In genomic region chr3:171481011-171481410, GRCh38 we compare ENCODE assay signal across 20 cellular contexts. TPM values are rescaled to one million over a fixed set of nuclear protein-coding genes. Genes with fewer than 3 reads are reported as not detected.
DNase-seq lines count a peak whose midpoint lies in the region; ATAC-seq and TF ChIP-seq lines count a peak whose summit lies in the region.
"Had no signal": no experiment of that assay in that cellular context is flagged by ENCODE, and none has a peak within 500 bp of the region (broad histone marks: within the 10 kb centered on the region; RNA-seq: fewer than 3 reads in every experiment).

No MANE protein-coding gene starts in this region.

- H3K4me2 ChIP-seq in IMR-90 (ENCODE audit: low read depth, low read length): no peak overlapping the region

- no peaks in the 10 kb centered on the region; the same call in 1 of the 2 replicates for H3K27me3 ChIP-seq in IMR-90 (ENCODE audit: control insufficient read depth, insufficient read depth, low read length)
- H3K27me3 ChIP-seq: SJCRH30 had no signal

- no peak overlapping the region for H3K18ac ChIP-seq in IMR-90 (ENCODE audit: low read depth, low read length)

- no peaks in the 10 kb centered on the region for H3K9me1 ChIP-seq in IMR-90 (ENCODE audit: insufficient read depth, low read length)

- no peak overlapping the region for H4K5ac ChIP-seq in IMR-90 (ENCODE audit: low read depth, low read length)

- H3K27ac Mint-ChIP-seq in T-helper 1 cell treated with Interleukin-12 subunit alpha and Interleukin-12 subunit beta and Interleukin-4 antibody, amounts not matched to agents 30 μg/mL and 1 μg/mL, for 36 hours: peak overlapping the region; percentile 82
- H3K27ac Mint-ChIP-seq in effector memory CD8-positive, alpha-beta T cell: peak overlapping the region; percentile 55 to 93
- H3K27ac Mint-ChIP-seq: IgD-negative memory B cell had no signal

- H3K9me3 ChIP-seq in IMR-90 (ENCODE audit: control insufficient read depth, insufficient read depth, low read length): no peaks in the 10 kb centered on the region
- H3K9me3 ChIP-seq: lower lobe of right lung, SJCRH30 had no signal

- in situ Hi-C loops in IMR-90 (cut with MboI; ENCODE audit: low sequenced_read_pairs): no loop called here

- peak; percentile 31 for ATAC-seq in GM19395 (IDR thresholded peaks at IDR 0.05; ENCODE audit: unreplicated experiment)
- ATAC-seq in IMR-90 (ENCODE audit: low read depth): no peak
- no peak for ATAC-seq in effector memory CD8-positive, alpha-beta T cell (replicated peaks)
- no peak for ATAC-seq in esophagus mucosa
- ATAC-seq in HG03439 (IDR thresholded peaks at IDR 0.05; ENCODE audit: unreplicated experiment): no peak
- ATAC-seq: lower lobe of right lung had no signal

- H4K91ac ChIP-seq in IMR-90 (ENCODE audit: insufficient read depth, low read depth, low read length): no peak overlapping the region

- no peaks in the 10 kb centered on the region for H4K20me1 ChIP-seq in IMR-90 (ENCODE audit: insufficient read depth, low read length)

- H3K4ac ChIP-seq in IMR-90 (ENCODE audit: low read depth, low read length): no peak overlapping the region

- no peak for TF ChIP-seq CTCF in IMR-90 (conservative IDR thresholded peaks at IDR 0.05; ENCODE audit: low read depth, low read length)

- intact Hi-C loops in IMR-90 (cut with micrococcal nuclease): no loop called here

- no peak overlapping the region for H3K27ac ChIP-seq in IMR-90 (ENCODE audit: insufficient read depth, low read length)
- H3K27ac ChIP-seq: epithelial cell of prostate, lower lobe of right lung, SJCRH30, WERI-Rb-1 had no signal

- H3K56ac ChIP-seq in IMR-90 (ENCODE audit: extremely low read depth, insufficient read depth, low read length): no peak overlapping the region

- CTCF ChIA-PET in IMR-90 (lab: Yijun Ruan, JAX): no interaction called here

- DNase-seq in T-helper 1 cell (no peak), IMR-90 (no peak), AG20443 (ENCODE audit: low spot score) (no peak)
- no peak for DNase-seq in effector memory CD8-positive, alpha-beta T cell
- DNase-seq: 8988T; activated effector memory CD4-positive, alpha-beta T cell treated with Interleukin-2 at 50 U/mL for 16 hours; H7; hypothalamus; lower lobe of right lung; NCI-H1694; NCI-H774; nucleus accumbens; SJCRH30; WERI-Rb-1 had no signal

- H3K27me3 Mint-ChIP-seq in T-helper 1 cell treated with Interleukin-12 subunit alpha and Interleukin-12 subunit beta and Interleukin-4 antibody, amounts not matched to agents 30 μg/mL and 1 μg/mL, for 36 hours (ENCODE audit: low read depth): no peaks in the 10 kb centered on the region
- no peaks in the 10 kb centered on the region for H3K27me3 Mint-ChIP-seq in effector memory CD8-positive, alpha-beta T cell
- H3K27me3 Mint-ChIP-seq: IgD-negative memory B cell had no signal

- H3K23ac ChIP-seq in IMR-90 (ENCODE audit: low read depth, low read length): no peak overlapping the region

- no peak overlapping the region for H3K4me3 ChIP-seq in IMR-90 (ENCODE audit: insufficient read depth, low read depth, low read length)
- H3K4me3 ChIP-seq: lower lobe of right lung, SJCRH30 had no signal

- H2BK15ac ChIP-seq in IMR-90 (ENCODE audit: low read depth, low read length): no peak overlapping the region

- 0 out of 2 replicates have a peak overlapping the region, but pooled peaks have one; percentile 11 for H3K14ac ChIP-seq in IMR-90 (replicated peaks; ENCODE audit: low read depth, low read length)

- TF ChIP-seq RAD21 in IMR-90 (IDR thresholded peaks at IDR 0.05; ENCODE audit: low read length): no peak

- no peaks in the 10 kb centered on the region for H3K36me3 ChIP-seq in IMR-90 (ENCODE audit: control insufficient read depth, insufficient read depth, low read length)
- H3K36me3 ChIP-seq: lower lobe of right lung, SJCRH30, WERI-Rb-1 had no signal

- no peaks in the 10 kb centered on the region for H3K36me3 Mint-ChIP-seq in T-helper 1 cell treated with Interleukin-12 subunit alpha and Interleukin-12 subunit beta and Interleukin-4 antibody, amounts not matched to agents 30 μg/mL and 1 μg/mL, for 36 hours (ENCODE audit: low read depth)
- no peaks in the 10 kb centered on the region for H3K36me3 Mint-ChIP-seq in effector memory CD8-positive, alpha-beta T cell (ENCODE audit: insufficient read depth)
- H3K36me3 Mint-ChIP-seq: IgD-negative memory B cell had no signal

- H3K9me3 Mint-ChIP-seq in T-helper 1 cell treated with Interleukin-12 subunit alpha and Interleukin-12 subunit beta and Interleukin-4 antibody, amounts not matched to agents 30 μg/mL and 1 μg/mL, for 36 hours: no peaks in the 10 kb centered on the region
- no peaks in the 10 kb centered on the region for H3K9me3 Mint-ChIP-seq in effector memory CD8-positive, alpha-beta T cell

- H2AK9ac ChIP-seq in IMR-90 (replicated peaks; ENCODE audit: low read depth, low read length, poor library complexity): no peak overlapping the region

- H3K79me1 ChIP-seq in IMR-90 (ENCODE audit: low read depth in 1 of 2, low read length in 2 of 2): no peaks in the 10 kb centered on the region

- H3K4me1 Mint-ChIP-seq in T-helper 1 cell treated with Interleukin-12 subunit alpha and Interleukin-12 subunit beta and Interleukin-4 antibody, amounts not matched to agents 30 μg/mL and 1 μg/mL, for 36 hours (ENCODE audit: low read depth): peaks cover 11% of the 10 kb centered on the region
- H3K4me1 Mint-ChIP-seq in effector memory CD8-positive, alpha-beta T cell (ENCODE audit: low read depth in 2 of 2): peaks cover 7 to 9% of the 10 kb centered on the region in 2 donors

- no CpG with 5 or more reads among the region's 1 CpG for WGBS in IMR-90 (ENCODE audit: extremely low coverage in 2 of 2, insufficient read length in 1 of 2), 2 experiments

- no peak overlapping the region for H2BK5ac ChIP-seq in IMR-90 (ENCODE audit: low read depth, low read length, poor library complexity, severe bottlenecking)

- H3K4me1 ChIP-seq in IMR-90 (ENCODE audit: control insufficient read depth, insufficient read depth, low read length): no peaks in the 10 kb centered on the region
- H3K4me1 ChIP-seq: lower lobe of right lung, SJCRH30 had no signal

- H2BK20ac ChIP-seq in IMR-90 (ENCODE audit: low read depth, low read length): no peak overlapping the region

- H3K4me3 Mint-ChIP-seq in T-helper 1 cell treated with Interleukin-12 subunit alpha and Interleukin-12 subunit beta and Interleukin-4 antibody, amounts not matched to agents 30 μg/mL and 1 μg/mL, for 36 hours: peak overlapping the region; percentile 43
- peak overlapping the region; percentile 9 to 58 for H3K4me3 Mint-ChIP-seq in effector memory CD8-positive, alpha-beta T cell
- H3K4me3 Mint-ChIP-seq: IgD-negative memory B cell had no signal

- TF ChIP-seq POLR2A in IMR-90 (IDR thresholded peaks at IDR 0.05; ENCODE audit: low read depth, low read length): no peak

- no TSS peak for BruUV-seq in IMR-90 (replicated peaks; lab: Mats Ljungman, UMichigan)

- POLR2A ChIA-PET in IMR-90 (lab: Charles Lee; ENCODE audit: unreplicated experiment): no interaction called here

- H2AK5ac ChIP-seq in IMR-90 (ENCODE audit: low read depth, low read length): no peak overlapping the region

- no peak overlapping the region for H2AFZ ChIP-seq in IMR-90 (replicated peaks; ENCODE audit: low read length, poor library complexity)

- dilution Hi-C loops in IMR-90 (cut with HindIII; ENCODE audit: low sequenced_read_pairs, unreplicated experiment): no loop called here

- no peak overlapping the region for H3K9ac ChIP-seq in IMR-90 (ENCODE audit: low read depth, low read length)

- H4K8ac ChIP-seq in IMR-90 (ENCODE audit: low read depth in 2 of 2, low read length in 2 of 2): no peak overlapping the region

- no peak overlapping the region for H2BK120ac ChIP-seq in IMR-90 (ENCODE audit: low read depth, low read length)

TF ChIP-seq in IMR-90, 13 proteins besides CTCF, POLR2A, EP300 and RAD21:
- TF ChIP-seq FOS (IDR thresholded peaks at IDR 0.05; ENCODE audit: low read depth, low read length) (no peak), SMC3 (IDR thresholded peaks at IDR 0.05; ENCODE audit: low read depth, low read length) (no peak)
TF ChIP-seq in IMR-90: peak in this region for 0.

RNA-seq across cellular contexts. Expression of gene TNIK, which starts 20.8 kb away (rescaled TPM):
- 6.3 and 8.3 TPM in 2 replicates for total RNA-seq in IMR-90 (2012; rRNA removed)
- polyA plus RNA-seq in IMR-90 (2012; rRNA removed): 2.8 and 3.4 TPM in 2 replicates
- 1.2 TPM in 2 replicates for polyA plus RNA-seq in IMR-90 (2012; cell fraction: cytosol; rRNA removed)
- 1.6 and 12.3 TPM in 2 replicates for polyA plus RNA-seq in IMR-90 (2012; cell fraction: nucleus; rRNA removed; ENCODE audit: low replicate concordance)
- 3.0 TPM for total RNA-seq in esophagus mucosa
